24 cellular contexts compared by ENCODE assay signal in genomic region chr19:2863818-2864217, GRCh38. TPM values are rescaled to one million over a fixed set of nuclear protein-coding genes. Genes with fewer than 3 reads are reported as not detected.
"Had no signal": no experiment of that assay in that cellular context is flagged by ENCODE, and none has a peak within 500 bp of the region (broad histone marks: within the 10 kb centered on the region; RNA-seq: fewer than 3 reads in every experiment).

No MANE protein-coding gene starts in this region.

- H3K4me3 ChIP-seq: colonic mucosa, esophagus squamous epithelium, gastroesophageal sphincter, left lung, lung, ovary, sigmoid colon, stomach, thoracic aorta, transverse colon had no signal

- H3K36me3 ChIP-seq: colonic mucosa, esophagus squamous epithelium, gastroesophageal sphincter, left lung, ovary, sigmoid colon, thoracic aorta, transverse colon had no signal

- H3K9me3 ChIP-seq: colonic mucosa, ovary had no signal

- FAIRE-seq: keratinocyte, small intestine had no signal

- H3K27ac ChIP-seq: colonic mucosa, esophagus squamous epithelium, gastroesophageal sphincter, left lung, ovary, sigmoid colon, stomach, thoracic aorta, transverse colon had no signal

- DNase-seq: colonic mucosa; dermis blood vessel endothelial cell; esophagus squamous epithelium; foreskin fibroblast; glutamatergic neuron; immature natural killer cell; left lung; mesenchymal stem cell; midbrain; naive thymus-derived CD4-positive, alpha-beta T cell; ovary; retina; sigmoid colon; small intestine; stimulated activated CD4-positive, alpha-beta T cell treated with anti-CD3 and anti-CD28 coated beads, Interleukin-12 subunit alpha, Interleukin-12 subunit beta, amount 100 ng/mL, for 4 hours; stimulated activated naive CD4-positive, alpha-beta T cell; stomach; substantia nigra; transverse colon had no signal

- H3K27me3 ChIP-seq: colonic mucosa, esophagus squamous epithelium, gastroesophageal sphincter, left lung, ovary, sigmoid colon, stomach, transverse colon had no signal

- ATAC-seq: gastroesophageal sphincter; left lung; naive thymus-derived CD4-positive, alpha-beta T cell had no signal

- H3K4me1 ChIP-seq: colonic mucosa, gastroesophageal sphincter, left lung, sigmoid colon, stomach, transverse colon had no signal

RNA-seq across cellular contexts. Expression of gene ZNF556, which starts 3.3 kb away (rescaled TPM):
- total RNA-seq: left lung; lung; naive thymus-derived CD4-positive, alpha-beta T cell; sigmoid colon; transverse colon; ureter had no signal
- polyA plus RNA-seq: immature natural killer cell; naive thymus-derived CD4-positive, alpha-beta T cell; sigmoid colon had no signal
